In genomic region chr20:41150664-41151063, GRCh38 we compare ENCODE assay signal across 9 cellular contexts. TPM values are rescaled to one million over a fixed set of nuclear protein-coding genes. Genes with fewer than 3 reads are reported as not detected.
A peak's percentile ranks its signal among the peaks of the same experiment; 100 is the strongest.
DNase-seq lines count a peak whose midpoint lies in the region; FAIRE-seq and TF ChIP-seq lines count a peak whose summit lies in the region.
"Had no signal": no experiment of that assay in that cellular context is flagged by ENCODE, and none has a peak within 500 bp of the region (broad histone marks: within the 10 kb centered on the region; RNA-seq: fewer than 3 reads in every experiment).

No MANE protein-coding gene starts in this region.

- H2BK20ac ChIP-seq in H1 (ENCODE audit: low read length): no peak overlapping the region

- CTCF ChIA-PET in H1 (lab: Charles Lee; ENCODE audit: partially characterized antibody): interaction anchor here (1.0 to 5.0 kb wide), 7 partner anchors 8 to 190 kb away, joined by 3 to 29 read pairs (median 5); partner anchors contain the start of gene LPIN3

- DNase-seq in EH (ENCODE audit: low read depth): peak; percentile 43
- DNase-seq in Peyer's patch: no peak
- DNase-seq in H1 (ENCODE audit: low read depth in 1 of 2, low spot score in 2 of 2): no peak
- DNase-seq in osteocyte (ENCODE audit: extremely low spot score, unreplicated experiment): no peak
- no peak for DNase-seq in NCI-H524 treated with DMSO at 0.1 percent for 48 hours (lab: John Stamatoyannopoulos, UW)
- DNase-seq in stimulated activated CD4-positive, alpha-beta T cell treated with anti-CD3 and anti-CD28 coated beads, Interleukin-4, amount 100 ng/mL, for 1 hour: no peak
- DNase-seq in WERI-Rb-1: no peak
- DNase-seq in GM13977 (ENCODE audit: low spot score): no peak

- no peak overlapping the region for H2AFZ ChIP-seq in H1 (ENCODE audit: low read length)

- H3K4me3 ChIP-seq in Peyer's patch: no peak overlapping the region
- no peak overlapping the region for H3K4me3 ChIP-seq in H1 (ENCODE audit: extremely low read depth in 1 of 4, insufficient read depth in 2 of 4, low read depth in 3 of 4, low read length in 4 of 4)
- H3K4me3 ChIP-seq in WERI-Rb-1 (ENCODE audit: low read depth, low read length): no peak overlapping the region

- POLR2A ChIA-PET in H1 (lab: Charles Lee; ENCODE audit: partially characterized antibody): interaction anchor here (0.9 kb wide), 1 partner anchor 9 kb away, joined by 3 read pairs; no protein-coding TSS in a partner anchor

- peaks cover 4% of the 10 kb centered on the region for H3K36me3 Mint-ChIP-seq in osteocyte (ENCODE audit: unreplicated experiment)

- H3K4ac ChIP-seq in H1 (replicated peaks; ENCODE audit: insufficient read length, low read depth, low read length): no peak overlapping the region

- peaks cover 45% of the 10 kb centered on the region for H3K4me1 Mint-ChIP-seq in osteocyte (ENCODE audit: unreplicated experiment)

- no peak overlapping the region for H4K91ac ChIP-seq in H1 (replicated peaks; ENCODE audit: insufficient read length, low read length)

- no peaks in the 10 kb centered on the region for H3K9me3 Mint-ChIP-seq in osteocyte (ENCODE audit: unreplicated experiment)

- TF ChIP-seq RAD21 in H1 (IDR thresholded peaks at IDR 0.05 in 1 of 2, conservative IDR thresholded peaks at IDR 0.05 in 1 of 2; ENCODE audit: low read depth in 2 of 2, low read length in 2 of 2): no peak

- no peak overlapping the region for H3K14ac ChIP-seq in H1 (ENCODE audit: insufficient read length)

- H3K56ac ChIP-seq in H1 (replicated peaks; ENCODE audit: insufficient read length, low read depth, low read length): no peak overlapping the region

- no peaks in the 10 kb centered on the region for H3K23me2 ChIP-seq in H1 (ENCODE audit: low read depth, low read length)

- H3K27me3 Mint-ChIP-seq in osteocyte (ENCODE audit: unreplicated experiment): no peaks in the 10 kb centered on the region

- H3K27ac ChIP-seq in Peyer's patch (peak overlapping the region in 3 of 4 donors; percentile 11 to 89 (median 73)), H1 (ENCODE audit: low read depth, low read length) (no peak overlapping the region), WERI-Rb-1 (no peak overlapping the region)
- H3K27ac ChIP-seq: HL-60 had no signal

- H4K5ac ChIP-seq in H1 (ENCODE audit: insufficient read length, low read depth, low read length): no peak overlapping the region

- peak overlapping the region; percentile 19; the same call in 1 of the 2 replicates for H2BK5ac ChIP-seq in H1 (ENCODE audit: low read depth, low read length)

- H3K36me3 ChIP-seq in Peyer's patch: peaks cover 0 to 3% (median 0%) of the 10 kb centered on the region in 3 donors
- peaks cover 0 to 2% (median 0%) of the 10 kb centered on the region in 4 experiments; a peak in 1 of 8 replicates for H3K36me3 ChIP-seq in H1 (ENCODE audit: control insufficient read depth in 2 of 4, insufficient read depth in 4 of 4, low read length in 3 of 4)
- H3K36me3 ChIP-seq in WERI-Rb-1: peaks cover 57% of the 10 kb centered on the region

- no peak for FAIRE-seq in H1 (lab: Jason Lieb, UNC)

- H3K27me3 ChIP-seq in Peyer's patch (no peaks in the 10 kb centered on the region), H1 (replicated peaks in 1 of 4; ENCODE audit: control insufficient read depth in 3 of 4, extremely low read depth in 1 of 4, insufficient read depth in 3 of 4, low read length in 3 of 4) (no peaks in the 10 kb centered on the region), WERI-Rb-1 (ENCODE audit: insufficient read depth, low read depth, severe bottlenecking) (no peaks in the 10 kb centered on the region)

- TF ChIP-seq EP300 in H1 (IDR thresholded peaks at IDR 0.05; ENCODE audit: borderline replicate concordance in 1 of 2, low read depth in 2 of 2, low read length in 2 of 2): no peak

- H3K18ac ChIP-seq in H1 (ENCODE audit: extremely low read depth, low read length): no peak overlapping the region

- peaks cover 41 to 63% of the 10 kb centered on the region in 2 experiments for H4K20me1 ChIP-seq in H1 (replicated peaks in 1 of 2; ENCODE audit: control insufficient read depth in 1 of 2, insufficient read depth in 2 of 2, low read length in 2 of 2)

- peaks cover 6 to 76% (median 17%) of the 10 kb centered on the region in 4 donors for H3K4me1 ChIP-seq in Peyer's patch
- peaks cover 0 to 16% (median 8%) of the 10 kb centered on the region in 4 experiments; a peak in 4 of 7 replicates for H3K4me1 ChIP-seq in H1 (replicated peaks in 1 of 4; ENCODE audit: control insufficient read depth in 3 of 4, insufficient read depth in 4 of 4, low read length in 3 of 4)

- 100% methylated on average over 3 of the region's 3 CpGs; no CpG with 5 or more reads in 1 of the 2 experiments for WGBS in H1 (ENCODE audit: extremely low coverage in 1 of 2, insufficient coverage in 1 of 2, insufficient read length in 1 of 2, insufficient replicate concordance in 2 of 2, low coverage in 1 of 2, low lambda C conversion rate in 2 of 2, missing lambda C conversion rate in 1 of 2), 2 experiments

- H3K23ac ChIP-seq in H1 (ENCODE audit: insufficient read length): no peak overlapping the region

- H3K27ac Mint-ChIP-seq in osteocyte (ENCODE audit: unreplicated experiment): peak overlapping the region; percentile 25

- H3K9me3 ChIP-seq in Peyer's patch: no peaks in the 10 kb centered on the region
- no peaks in the 10 kb centered on the region for H3K9me3 ChIP-seq in H1 (ENCODE audit: insufficient read depth in 2 of 2, low read depth in 1 of 2, low read length in 1 of 2)
- H3K9me3 ChIP-seq in WERI-Rb-1 (ENCODE audit: severe bottlenecking): no peaks in the 10 kb centered on the region

- in situ Hi-C loops in GM13977 (cut with MboI; ENCODE audit: low pct_unique_long_range_greater_than_20kb, low sequenced_read_pairs, unreplicated experiment): no loop called here

- H3K9ac ChIP-seq in H1 (replicated peaks in 1 of 4; ENCODE audit: extremely low read depth in 1 of 4, low read depth in 3 of 4, low read length in 3 of 4): no peak overlapping the region

- TF ChIP-seq CTCF in Peyer's patch (IDR thresholded peaks at IDR 0.05) (no peak), H1 (IDR thresholded peaks at IDR 0.05; ENCODE audit: control extremely low read depth in 1 of 3, insufficient read depth in 1 of 3, low read depth in 1 of 3, low read length in 3 of 3) (no peak), osteocyte (IDR thresholded peaks at IDR 0.05) (no peak), WERI-Rb-1 (IDR thresholded peaks at IDR 0.05; ENCODE audit: low read depth, low read length) (no peak), GM13977 (IDR thresholded peaks at IDR 0.05; ENCODE audit: extremely low read depth, insufficient read depth, missing control alignments) (no peak)

- H2AK5ac ChIP-seq in H1 (ENCODE audit: low read depth, low read length): no peak overlapping the region

- no peak overlapping the region for H3K4me3 Mint-ChIP-seq in osteocyte (ENCODE audit: unreplicated experiment)

- H4K8ac ChIP-seq in H1 (ENCODE audit: extremely low read depth, insufficient read depth, low read length): no peak overlapping the region

- peaks cover 74 to 100% of the 10 kb centered on the region in 2 experiments for H3K79me2 ChIP-seq in H1 (ENCODE audit: control insufficient read depth in 1 of 2, insufficient read depth in 2 of 2, low read length in 2 of 2)

- peaks cover 61% of the 10 kb centered on the region for H3K79me1 ChIP-seq in H1 (ENCODE audit: low read depth, low read length)

- H2BK15ac ChIP-seq in H1 (ENCODE audit: low read length): no peak overlapping the region

- no peak overlapping the region for H2BK12ac ChIP-seq in H1 (ENCODE audit: low read depth, low read length)

- H2BK120ac ChIP-seq in H1 (replicated peaks; ENCODE audit: low read depth, low read length): no peak overlapping the region

- TF ChIP-seq POLR2A in Peyer's patch (IDR thresholded peaks at IDR 0.05) (no peak), H1 (IDR thresholded peaks at IDR 0.05; ENCODE audit: control extremely low read depth in 1 of 2, low read depth in 2 of 2, low read length in 2 of 2) (no peak)

- H3K4me2 ChIP-seq in H1 (ENCODE audit: insufficient read depth in 1 of 2, low read depth in 2 of 2, low read length in 2 of 2): no peak overlapping the region

TF ChIP-seq in H1, 55 proteins besides CTCF, POLR2A, EP300 and RAD21 (continues in another document):
- TF ChIP-seq CHD1 (IDR thresholded peaks at IDR 0.05; ENCODE audit: low read depth, low read length) (no peak), SP1 (IDR thresholded peaks at IDR 0.05; ENCODE audit: low read depth, low read length) (no peak), POLR2AphosphoS5 (IDR thresholded peaks at IDR 0.05; ENCODE audit: low read depth, low read length) (no peak), HDAC2 (IDR thresholded peaks at IDR 0.05; ENCODE audit: borderline replicate concordance in 1 of 2, low read depth in 2 of 2, low read length in 2 of 2) (no peak), BCL11A (IDR thresholded peaks at IDR 0.05; ENCODE audit: low read depth in 2 of 2, low read length in 2 of 2) (no peak), ZNF274 (IDR thresholded peaks at IDR 0.05; ENCODE audit: borderline replicate concordance, extremely low read depth, low read length) (no peak), SRF (IDR thresholded peaks at IDR 0.05; ENCODE audit: low read depth, low read length) (no peak), CTBP2 (IDR thresholded peaks at IDR 0.05; ENCODE audit: borderline replicate concordance, insufficient read depth, insufficient read length, low read length) (no peak), ATF2 (IDR thresholded peaks at IDR 0.05; ENCODE audit: low read length) (no peak)

RNA-seq across cellular contexts. Expression of gene PLCG1, which starts 13.3 kb away (rescaled TPM):
- 100 to 1,000 TPM in 3 of 4 donors, 10 to 100 TPM in 1; 93.0 to 357 (median 191) TPM for total RNA-seq in Peyer's patch
- 151 and 154 TPM in 2 replicates for total RNA-seq in H1 (2021; fragmentation: NEBNext Ultra II Directional; extraction: Animal tissue kit (Norgen Biotek cat#: 25700))
- polyA plus RNA-seq in H1 (2011; rRNA removed): 103 and 152 TPM in 2 replicates
- polyA plus RNA-seq in H1 (2011; cell fraction: cytosol; rRNA removed): 138 TPM
- 726 TPM for polyA plus RNA-seq in H1 (2011; cell fraction: nucleus; rRNA removed)
- 123 to 166 TPM (median 150 TPM) in 4 replicates for polyA plus RNA-seq in H1 (2012, experiment 1 of 2)
- polyA plus RNA-seq in H1 (2012, experiment 2 of 2): 127 TPM
- 83.5 TPM for polyA plus RNA-seq in H1 (2013, experiment 1 of 2)
- polyA plus RNA-seq in H1 (2013, experiment 2 of 2): 72.0 TPM
- 164 and 175 TPM in 2 replicates for polyA minus RNA-seq in H1 (2011; rRNA and poly(A)+ RNA removed)
- 123 TPM for polyA minus RNA-seq in H1 (2011; cell fraction: cytosol; rRNA and poly(A)+ RNA removed)
- polyA minus RNA-seq in H1 (2011; cell fraction: nucleus; rRNA and poly(A)+ RNA removed): 248 TPM
- total RNA-seq in osteocyte: 173 and 179 TPM in 2 replicates

Comparison
In these comparisons a context has a peak if more than half of its experiments do, and no peak if none do; other contexts are left out.
1. H3K27ac ChIP-seq: peak in Peyer's patch (3 of 4); none in H1 (single experiment) and WERI-Rb-1 (single experiment).